ENCODE assay signal across 20 cellular contexts in the genomic region with DNA sequence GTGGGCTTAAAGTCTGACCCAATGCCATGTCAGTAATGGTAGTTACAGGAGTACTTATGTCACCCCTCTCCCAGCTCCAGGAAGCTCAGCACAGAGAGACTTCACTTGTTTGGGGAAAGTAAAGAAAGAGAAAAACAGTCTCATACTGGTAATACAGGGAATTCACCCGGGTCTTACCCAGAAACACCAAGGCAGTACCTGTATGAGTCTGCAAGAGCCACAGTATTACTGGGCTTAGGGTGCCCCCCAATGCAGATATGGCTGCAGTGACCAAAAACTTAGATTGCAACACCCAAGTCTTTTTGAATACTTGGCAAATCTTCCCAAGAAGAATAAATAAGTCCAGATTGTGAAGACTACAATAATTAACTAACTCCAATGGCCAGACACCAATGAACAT.
DNase-seq lines count a peak whose midpoint lies in the region; ATAC-seq and TF ChIP-seq lines count a peak whose summit lies in the region.
"Had no signal": no experiment of that assay in that cellular context is flagged by ENCODE, and none has a peak within 500 bp of the region (broad histone marks: within the 10 kb centered on the region; RNA-seq: fewer than 3 reads in every experiment).

No MANE protein-coding gene starts in this region.

- no peaks in the 10 kb centered on the region for H3K27me3 ChIP-seq in DND-41 (ENCODE audit: insufficient read depth, low read length, poor library complexity)
- H3K27me3 ChIP-seq in WERI-Rb-1 (ENCODE audit: insufficient read depth, low read depth, severe bottlenecking) = peaks cover 34% of the 10 kb centered on the region
- no peaks in the 10 kb centered on the region for H3K27me3 ChIP-seq in effector memory CD4-positive, alpha-beta T cell (replicated peaks; ENCODE audit: control insufficient read depth, insufficient read depth, low read length, poor library complexity, severe bottlenecking)
- H3K27me3 ChIP-seq: esophagus muscularis mucosa, hepatocyte, Peyer's patch, tibial nerve had no signal

- no peak overlapping the region for H3K9ac ChIP-seq in DND-41 (ENCODE audit: low read depth, low read length)

- ATAC-seq in DND-41 (ENCODE audit: insufficient read depth, low read depth) = no peak
- peak; percentile 72 for ATAC-seq in GM18873 (IDR thresholded peaks at IDR 0.05; ENCODE audit: low FRiP score, unreplicated experiment)
- ATAC-seq in HG02588 (IDR thresholded peaks at IDR 0.05; ENCODE audit: unreplicated experiment) = peak; percentile 97
- ATAC-seq in HG03342 (IDR thresholded peaks at IDR 0.05; ENCODE audit: unreplicated experiment) = peak; percentile 84
- ATAC-seq: activated CD4-positive, alpha-beta T cell treated with anti-CD3 and anti-CD28 coated beads for 36 hours; naive thymus-derived CD8-positive, alpha-beta T cell; T-cell had no signal

- no peak for DNase-seq in DND-41
- DNase-seq in activated T-cell treated with anti-CD3 and anti-CD28 coated beads, Interleukin-2, amount 50 U/mL, for 24 hours = no peak
- no peak for DNase-seq in posterior cingulate gyrus
- no peak for DNase-seq in WERI-Rb-1
- no peak for DNase-seq in effector memory CD4-positive, alpha-beta T cell
- DNase-seq: activated CD4-positive, alpha-beta T cell treated with anti-CD3 and anti-CD28 coated beads for 36 hours; activated T-cell treated with anti-CD3 and anti-CD28 coated beads, Interleukin-2, amount 50 U/mL, for 1 hour; amygdala; left ventricle myocardium inferior; naive thymus-derived CD8-positive, alpha-beta T cell; NCI-H146; NCI-H524 treated with DMSO at 0.1 percent for 48 hours; Peyer's patch; T-cell had no signal

- H3K9me3 Mint-ChIP-seq in activated T-cell treated with anti-CD3 and anti-CD28 coated beads, Interleukin-2, amount 50 U/mL, for 24 hours = peaks cover 12% of the 10 kb centered on the region

- no peak overlapping the region for H2AFZ ChIP-seq in DND-41 (ENCODE audit: low read depth, low read length)
- H2AFZ ChIP-seq: hepatocyte had no signal

- TF ChIP-seq CTCF in DND-41 (IDR thresholded peaks at IDR 0.05; ENCODE audit: borderline replicate concordance, extremely low read depth, low read length, poor library complexity, severe bottlenecking) = peak; percentile 16
- TF ChIP-seq CTCF in WERI-Rb-1 (IDR thresholded peaks at IDR 0.05; ENCODE audit: low read depth, low read length) = no peak

- H3K4me3 Mint-ChIP-seq in activated T-cell treated with anti-CD3 and anti-CD28 coated beads, Interleukin-2, amount 50 U/mL, for 24 hours = no peak overlapping the region
- H3K4me3 Mint-ChIP-seq: activated CD4-positive, alpha-beta T cell treated with anti-CD3 and anti-CD28 coated beads for 36 hours; naive thymus-derived CD8-positive, alpha-beta T cell; T-cell had no signal

- no peak overlapping the region for H3K27ac ChIP-seq in DND-41 (ENCODE audit: low read length)
- H3K27ac ChIP-seq in WERI-Rb-1 = no peak overlapping the region
- H3K27ac ChIP-seq in effector memory CD4-positive, alpha-beta T cell (ENCODE audit: insufficient read depth, low read length, poor library complexity, severe bottlenecking) = no peak overlapping the region
- H3K27ac ChIP-seq: esophagus muscularis mucosa, hepatocyte, left ventricle myocardium inferior, Peyer's patch, tibial nerve had no signal

- no peaks in the 10 kb centered on the region for H4K20me1 ChIP-seq in DND-41 (ENCODE audit: insufficient read depth, low read length)

- no peak overlapping the region for H3K27ac Mint-ChIP-seq in activated T-cell treated with anti-CD3 and anti-CD28 coated beads, Interleukin-2, amount 50 U/mL, for 24 hours
- H3K27ac Mint-ChIP-seq: activated CD4-positive, alpha-beta T cell treated with anti-CD3 and anti-CD28 coated beads for 36 hours; naive thymus-derived CD8-positive, alpha-beta T cell; T-cell had no signal

- no peaks in the 10 kb centered on the region for H3K4me1 ChIP-seq in DND-41 (ENCODE audit: insufficient read depth, low read length)
- no peaks in the 10 kb centered on the region for H3K4me1 ChIP-seq in effector memory CD4-positive, alpha-beta T cell (ENCODE audit: control insufficient read depth, insufficient read depth, low read length, poor library complexity, severe bottlenecking)
- H3K4me1 ChIP-seq: esophagus muscularis mucosa, left ventricle myocardium inferior, Peyer's patch, tibial nerve had no signal

- no peak overlapping the region for H3K4me2 ChIP-seq in DND-41 (ENCODE audit: insufficient read depth, low read length)
- H3K4me2 ChIP-seq: hepatocyte had no signal

- no peak overlapping the region for H3K4me3 ChIP-seq in DND-41 (ENCODE audit: low read depth in 1 of 2, low read length in 2 of 2)
- no peak overlapping the region for H3K4me3 ChIP-seq in WERI-Rb-1 (ENCODE audit: low read depth, low read length)
- H3K4me3 ChIP-seq in effector memory CD4-positive, alpha-beta T cell (ENCODE audit: insufficient read depth, low read depth, low read length, poor library complexity, severe bottlenecking) = no peak overlapping the region
- H3K4me3 ChIP-seq: esophagus muscularis mucosa, hepatocyte, left ventricle myocardium inferior, Peyer's patch, tibial nerve had no signal

- H3K36me3 ChIP-seq in DND-41 (ENCODE audit: insufficient read depth, low read length) (no peaks in the 10 kb centered on the region), WERI-Rb-1 (no peaks in the 10 kb centered on the region)
- H3K36me3 ChIP-seq in effector memory CD4-positive, alpha-beta T cell (ENCODE audit: control insufficient read depth, insufficient read depth, low read length) = no peaks in the 10 kb centered on the region
- H3K36me3 ChIP-seq: esophagus muscularis mucosa, left ventricle myocardium inferior, Peyer's patch, tibial nerve had no signal

- no peaks in the 10 kb centered on the region for H3K79me2 ChIP-seq in DND-41 (ENCODE audit: insufficient read depth, low read length)
- H3K79me2 ChIP-seq: hepatocyte had no signal

- no peaks in the 10 kb centered on the region for H3K36me3 Mint-ChIP-seq in activated T-cell treated with anti-CD3 and anti-CD28 coated beads, Interleukin-2, amount 50 U/mL, for 24 hours (ENCODE audit: low read depth)
- H3K36me3 Mint-ChIP-seq: T-cell had no signal

- H3K9me3 ChIP-seq in DND-41 (ENCODE audit: insufficient read depth, low read length, severe bottlenecking) (no peaks in the 10 kb centered on the region), WERI-Rb-1 (ENCODE audit: severe bottlenecking) (no peaks in the 10 kb centered on the region)
- H3K9me3 ChIP-seq in effector memory CD4-positive, alpha-beta T cell (ENCODE audit: control insufficient read depth, low read length) = no peaks in the 10 kb centered on the region
- H3K9me3 ChIP-seq: Peyer's patch had no signal

- H3K4me1 Mint-ChIP-seq in activated T-cell treated with anti-CD3 and anti-CD28 coated beads, Interleukin-2, amount 50 U/mL, for 24 hours (ENCODE audit: low read depth) = no peaks in the 10 kb centered on the region
- H3K4me1 Mint-ChIP-seq: activated CD4-positive, alpha-beta T cell treated with anti-CD3 and anti-CD28 coated beads for 36 hours; naive thymus-derived CD8-positive, alpha-beta T cell; T-cell had no signal

- intact Hi-C loops in posterior cingulate gyrus (cut with DNase I) = no loop called here

- H3K27me3 Mint-ChIP-seq in activated T-cell treated with anti-CD3 and anti-CD28 coated beads, Interleukin-2, amount 50 U/mL, for 24 hours = no peaks in the 10 kb centered on the region
- H3K27me3 Mint-ChIP-seq: activated CD4-positive, alpha-beta T cell treated with anti-CD3 and anti-CD28 coated beads for 36 hours; naive thymus-derived CD8-positive, alpha-beta T cell; T-cell had no signal
